ENCODE assay signal across 14 cellular contexts in genomic region chr11:45850446-45850845, GRCh38. TPM values are rescaled to one million over a fixed set of nuclear protein-coding genes. Genes with fewer than 3 reads are reported as not detected.
DNase-seq lines count a peak whose midpoint lies in the region; ATAC-seq and TF ChIP-seq lines count a peak whose summit lies in the region.
"Had no signal": no experiment of that assay in that cellular context is flagged by ENCODE, and none has a peak within 500 bp of the region (broad histone marks: within the 10 kb centered on the region; RNA-seq: fewer than 3 reads in every experiment).

No MANE protein-coding gene starts in this region.

- TF ChIP-seq CTCF in fibroblast of lung (conservative IDR thresholded peaks at IDR 0.05 in 1 of 2, IDR thresholded peaks at IDR 0.05 in 1 of 2; ENCODE audit: low read depth in 1 of 2, low read length in 2 of 2) (no peak), psoas muscle (IDR thresholded peaks at IDR 0.05) (no peak)

- H3K4me2 ChIP-seq in fibroblast of lung (ENCODE audit: extremely low read depth, insufficient read depth, low read length): peak overlapping the region; percentile 20

- H3K9me3 ChIP-seq in fibroblast of lung (ENCODE audit: control insufficient read depth, insufficient read depth, low read depth, low read length) (no peaks in the 10 kb centered on the region), psoas muscle (no peaks in the 10 kb centered on the region)
- H3K9me3 ChIP-seq: prostate gland had no signal

- H3K27me3 ChIP-seq in fibroblast of lung (ENCODE audit: control insufficient read depth, insufficient read depth, low read length) (no peaks in the 10 kb centered on the region), psoas muscle (ENCODE audit: insufficient read depth in 3 of 3, low read length in 2 of 3) (no peaks in the 10 kb centered on the region)

- WGBS in psoas muscle, 3 donors: 29 to 56% (median 50%) methylated on average over 2 of the region's 2 CpGs

- no peak overlapping the region for H3K9ac ChIP-seq in fibroblast of lung (ENCODE audit: insufficient read depth, low read length)

- no peaks in the 10 kb centered on the region for H4K20me1 ChIP-seq in fibroblast of lung (ENCODE audit: control insufficient read depth, extremely low read depth, insufficient read depth, low read length)

- H3K4me1 ChIP-seq in fibroblast of lung (ENCODE audit: control insufficient read depth, extremely low read depth, insufficient read depth, low read length) (peaks cover 12% of the 10 kb centered on the region), psoas muscle (peaks cover 79% of the 10 kb centered on the region)

- peaks cover 39% of the 10 kb centered on the region for H3K79me2 ChIP-seq in fibroblast of lung (ENCODE audit: control insufficient read depth, insufficient read depth, low read length)

- ATAC-seq in psoas muscle: no peak
- no peak for ATAC-seq in HG03442 (IDR thresholded peaks at IDR 0.05; ENCODE audit: unreplicated experiment)
- no peak for ATAC-seq in HG03025 (IDR thresholded peaks at IDR 0.05; ENCODE audit: low FRiP score, unreplicated experiment)
- ATAC-seq: stimulated activated naive B cell treated with anti-CD40 and anti-IgM and Interleukin-4, amounts not matched to agents 10 μg/mL and 1 μg/mL and 100 μg/mL, for 72 hours had no signal

- no peak overlapping the region for H3K27ac ChIP-seq in fibroblast of lung (ENCODE audit: insufficient read depth, low read length)
- H3K27ac ChIP-seq in psoas muscle: peak overlapping the region; percentile 96
- H3K27ac ChIP-seq: prostate gland had no signal

- no peak overlapping the region for H3K4me3 ChIP-seq in fibroblast of lung (replicated peaks in 1 of 4; ENCODE audit: control extremely low read depth in 1 of 4, insufficient read depth in 1 of 4, low read depth in 3 of 4, low read length in 4 of 4)
- H3K4me3 ChIP-seq in psoas muscle: peak overlapping the region; percentile 17
- H3K4me3 ChIP-seq: prostate gland had no signal

- no peaks in the 10 kb centered on the region for H3K36me3 ChIP-seq in fibroblast of lung (ENCODE audit: control insufficient read depth, insufficient read depth, low read length)
- no peaks in the 10 kb centered on the region for H3K36me3 ChIP-seq in psoas muscle (ENCODE audit: insufficient read depth in 1 of 2, low read depth in 1 of 2)
- H3K36me3 ChIP-seq: prostate gland had no signal

- H2AFZ ChIP-seq in fibroblast of lung (ENCODE audit: low read length): no peak overlapping the region

- DNase-seq in EH (ENCODE audit: low read depth): peak; percentile 64
- DNase-seq in RKO (ENCODE audit: low spot score): peak; percentile 16
- peak in 1 of 2 donors; percentile 64 for DNase-seq in fibroblast of lung (ENCODE audit: low read depth in 2 of 2)
- DNase-seq in psoas muscle: no peak
- no peak for DNase-seq in T1000 (lab: John Stamatoyannopoulos, UW)
- DNase-seq: activated gamma-delta T cell treated with Interleukin-2 at 50 U/mL for 16 hours; erythroblast; NCI-H187; SHP77 treated with DMSO at 0.1 percent for 48 hours; stimulated activated CD4-positive, alpha-beta T cell treated with anti-CD3 and anti-CD28 coated beads, Interleukin-4, amount 100 ng/mL, for 24 hours; stimulated activated naive B cell treated with anti-CD40 and anti-IgM and Interleukin-4, amounts not matched to agents 10 μg/mL and 1 μg/mL and 100 μg/mL, for 72 hours had no signal

- intact Hi-C loops in psoas muscle (cut with DNase I): no loop called here

RNA-seq across cellular contexts. Expression of gene CRY2, which starts 3.2 kb away (rescaled TPM):
- total RNA-seq in fibroblast of lung: 17.5 and 21.5 TPM in 2 replicates
- 8.3 and 8.4 TPM in 2 replicates for polyA plus RNA-seq in fibroblast of lung
- polyA plus RNA-seq in fibroblast of lung (2012): 7.2 and 8.0 TPM in 2 replicates
- polyA minus RNA-seq in fibroblast of lung (ENCODE audit: low replicate concordance): 28.6 and 32.7 TPM in 2 replicates
- total RNA-seq in psoas muscle: 10 to 100 TPM; 28.7 to 64.5 (median 45.5) TPM
- polyA plus RNA-seq in psoas muscle: 10 to 100 TPM; 15.4 to 30.7 (median 20.8) TPM

RNA-seq across cellular contexts. Expression of gene MAPK8IP1, which starts 35.0 kb away (rescaled TPM):
- total RNA-seq in fibroblast of lung: 6.6 and 7.4 TPM in 2 replicates
- polyA plus RNA-seq in fibroblast of lung: 3.8 and 5.7 TPM in 2 replicates
- polyA plus RNA-seq in fibroblast of lung (2012): 7.5 and 11.3 TPM in 2 replicates
- 13.4 and 17.1 TPM in 2 replicates for polyA minus RNA-seq in fibroblast of lung (ENCODE audit: low replicate concordance)
- 1 to 10 TPM; 1.3 to 2.6 (median 2.0) TPM for total RNA-seq in psoas muscle
- polyA plus RNA-seq in psoas muscle: under 1 TPM; 0.53 to 1.00 (median 0.82) TPM

RNA-seq across cellular contexts. Expression of gene SLC35C1, which starts 45.5 kb away (rescaled TPM):
- total RNA-seq in fibroblast of lung (10.4 and 11.8 TPM in 2 replicates), psoas muscle (1 to 10 TPM; 5.3 to 8.7 (median 6.9) TPM)
- polyA plus RNA-seq in fibroblast of lung (6.7 and 6.9 TPM in 2 replicates), psoas muscle (10 to 100 TPM in 2 of 3 donors, 1 to 10 TPM in 1; 6.7 to 11.8 (median 10.1) TPM)
- polyA plus RNA-seq in fibroblast of lung (2012): 23.8 TPM in 2 replicates
- polyA minus RNA-seq in fibroblast of lung (ENCODE audit: low replicate concordance): 24.0 and 26.9 TPM in 2 replicates

RNA-seq across cellular contexts. Expression of gene FREY1, which starts 56.6 kb away (rescaled TPM):
- 0.77 and 0.83 TPM in 2 replicates for total RNA-seq in fibroblast of lung
- polyA plus RNA-seq in fibroblast of lung: 0.11 TPM in 1 of 2 replicates, not detected in the other
- polyA plus RNA-seq in fibroblast of lung (2012): not detected in 2 replicates
- polyA minus RNA-seq in fibroblast of lung (ENCODE audit: low replicate concordance): 0.79 TPM in 1 of 2 replicates, not detected in the other
- under 1 TPM in 2 of 4 donors, not detected in 2; 0.37 to 0.56 TPM for total RNA-seq in psoas muscle
- under 1 TPM in 1 of 3 donors, not detected in 2; 0.14 TPM for polyA plus RNA-seq in psoas muscle

Comparison
In these comparisons a context has a peak if more than half of its experiments do, and no peak if none do; other contexts are left out.
1. DNase-seq: peak in EH (single experiment) and RKO (single experiment); none in psoas muscle (0 of 2) and T1000 (single experiment).